ENCODE assay signal across 8 cellular contexts in genomic region chr12:113751513-113751912, GRCh38.
"Had no signal": no experiment of that assay in that cellular context is flagged by ENCODE, and none has a peak within 500 bp of the region (broad histone marks: within the 10 kb centered on the region; RNA-seq: fewer than 3 reads in every experiment).

No MANE protein-coding gene starts in this region.

- H3K4me3 ChIP-seq: K562 had no signal

- H3K9ac ChIP-seq: KMS-11 had no signal

- H3K27ac Mint-ChIP-seq: IgD-negative memory B cell had no signal

- H3K4me3 Mint-ChIP-seq: IgD-negative memory B cell had no signal

- DNase-seq: IMR-90, KBM-7, KG1 had no signal

- H3K4me2 ChIP-seq: KMS-11 had no signal

- H3K36me3 Mint-ChIP-seq: IgD-negative memory B cell had no signal

- FAIRE-seq: HTR-8/SVneo, K562 had no signal

- H3K27ac ChIP-seq: HL-60, KMS-11 had no signal

- ATAC-seq: K562 had no signal

- H3K4me1 Mint-ChIP-seq: IgD-negative memory B cell had no signal
